Comparison of ENCODE assay signal across 2 cellular contexts in genomic region chr17:36114971-36115648, GRCh38. TPM values are rescaled to one million over a fixed set of nuclear protein-coding genes. Genes with fewer than 3 reads are reported as not detected.
"Had no signal": no experiment of that assay in that cellular context is flagged by ENCODE, and none has a peak within 500 bp of the region (broad histone marks: within the 10 kb centered on the region; RNA-seq: fewer than 3 reads in every experiment).

No MANE protein-coding gene starts in this region.

RNA-seq across cellular contexts. Expression of gene CCL4, which starts 11.5 kb away (rescaled TPM):
- total RNA-seq: glomerular endothelial cell had no signal

RNA-seq across cellular contexts. Expression of gene CCL3, which starts 25.2 kb away (rescaled TPM):
- total RNA-seq: glomerular endothelial cell had no signal

RNA-seq across cellular contexts. Expression of gene CCL18, which starts 51.0 kb away (rescaled TPM):
- total RNA-seq: frontal cortex, glomerular endothelial cell had no signal
